Comparison of ENCODE assay signal across 8 cellular contexts in genomic region chr11:3022300-3022967, GRCh38. TPM values are rescaled to one million over a fixed set of nuclear protein-coding genes. Genes with fewer than 3 reads are reported as not detected.
DNase-seq lines count a peak whose midpoint lies in the region; ATAC-seq and TF ChIP-seq lines count a peak whose summit lies in the region.

No MANE protein-coding gene starts in this region.

- H3K9me3 Mint-ChIP-seq in activated T-helper 17 cell treated with anti-CD3 and anti-CD28 coated beads, Interleukin-2, amount 50 U/mL, for 72 hours: no peaks in the 10 kb centered on the region

- H3K36me3 ChIP-seq in right lobe of liver: peaks cover 4 to 53% (median 27%) of the 10 kb centered on the region in 4 donors

- H3K36me3 Mint-ChIP-seq in activated T-helper 17 cell treated with anti-CD3 and anti-CD28 coated beads, Interleukin-2, amount 50 U/mL, for 72 hours (ENCODE audit: low read depth): peaks cover 96% of the 10 kb centered on the region

- ATAC-seq in GM18511 (IDR thresholded peaks at IDR 0.05; ENCODE audit: unreplicated experiment) (peak; percentile 86), HG03159 (IDR thresholded peaks at IDR 0.05; ENCODE audit: unreplicated experiment) (peak; percentile 60), right lobe of liver (peak in 3 of 4 donors; percentile 10 to 20 (median 19))
- peak; percentile 79 for ATAC-seq in activated T-helper 17 cell treated with anti-CD3 and anti-CD28 coated beads, Interleukin-2, amount 50 U/mL, for 72 hours (replicated peaks)

- intact Hi-C loops in right lobe of liver (cut with DNase I): no loop called here

- peaks cover 19% of the 10 kb centered on the region for H3K4me1 Mint-ChIP-seq in activated T-helper 17 cell treated with anti-CD3 and anti-CD28 coated beads, Interleukin-2, amount 50 U/mL, for 72 hours

- no peaks in the 10 kb centered on the region for H3K27me3 Mint-ChIP-seq in activated T-helper 17 cell treated with anti-CD3 and anti-CD28 coated beads, Interleukin-2, amount 50 U/mL, for 72 hours

- 75% methylated on average over 13 of the region's 14 CpGs for WGBS in right lobe of liver (ENCODE audit: insufficient coverage, low coverage, low lambda C conversion rate, missing lambda C conversion rate)

- peaks cover 0 to 17% (median 7%) of the 10 kb centered on the region in 4 donors for H3K4me1 ChIP-seq in right lobe of liver

- H3K9me3 ChIP-seq in right lobe of liver: no peaks in the 10 kb centered on the region

- peak overlapping the region; percentile 66 for H3K27ac Mint-ChIP-seq in activated T-helper 17 cell treated with anti-CD3 and anti-CD28 coated beads, Interleukin-2, amount 50 U/mL, for 72 hours

- H3K4me3 ChIP-seq in right lobe of liver: no peak overlapping the region

- H3K4me3 Mint-ChIP-seq in activated T-helper 17 cell treated with anti-CD3 and anti-CD28 coated beads, Interleukin-2, amount 50 U/mL, for 72 hours: peak overlapping the region; percentile 7

- H3K27ac ChIP-seq in right lobe of liver: no peak overlapping the region

- no peak for TF ChIP-seq CTCF in right lobe of liver (IDR thresholded peaks at IDR 0.05)

- H3K27me3 ChIP-seq in right lobe of liver: no peaks in the 10 kb centered on the region

- TF ChIP-seq POLR2A in right lobe of liver (IDR thresholded peaks at IDR 0.05): no peak

- peak in 1 of 3 donors; percentile 45 for DNase-seq in right lobe of liver
- no peak for DNase-seq in SHP77 treated with DMSO at 0.1 percent for 48 hours (lab: John Stamatoyannopoulos, UW)
- no peak for DNase-seq in HT-29 (ENCODE audit: low spot score)
- DNase-seq in activated CD4-positive, alpha-beta T cell treated with anti-CD3 and anti-CD28 coated beads, Interleukin-2, amount 50 U/mL, for 48 hours: no peak
- no peak for DNase-seq in ecto neural progenitor cell (ENCODE audit: low spot score)

RNA-seq across cellular contexts. Expression of gene NAP1L4, which starts 30.3 kb away (rescaled TPM):
- 100 to 1,000 TPM; 301 to 344 TPM for total RNA-seq in activated T-helper 17 cell treated with anti-CD3 and anti-CD28 coated beads, Interleukin-2, amount 50 U/mL, for 72 hours
- 10 to 100 TPM; 37.6 to 76.0 (median 56.9) TPM for total RNA-seq in right lobe of liver
- total RNA-seq in HT-29 (2014; rRNA removed; shearing (Covaris generic)): 114 and 116 TPM in 2 replicates

RNA-seq across cellular contexts. Expression of gene CARS1, which starts 34.8 kb away (rescaled TPM):
- total RNA-seq in activated T-helper 17 cell treated with anti-CD3 and anti-CD28 coated beads, Interleukin-2, amount 50 U/mL, for 72 hours: 10 to 100 TPM; 81.4 to 84.9 TPM
- 10 to 100 TPM; 17.3 to 44.7 (median 22.7) TPM for total RNA-seq in right lobe of liver
- total RNA-seq in HT-29 (2014; rRNA removed; shearing (Covaris generic)): 47.7 and 55.8 TPM in 2 replicates

Comparison
In these comparisons a context has a peak if more than half of its experiments do, and no peak if none do; other contexts are left out.
1. ATAC-seq: peak in every context shown above with its lines; median percentile 86 in GM18511; 79 in activated T-helper 17 cell treated with anti-CD3 and anti-CD28 coated beads, Interleukin-2, amount 50 U/mL, for 72 hours; 60 in HG03159; 19 in right lobe of liver.